In genomic region chr2:120565929-120566328, GRCh38 we compare ENCODE assay signal across 14 cellular contexts.
"Had no signal": no experiment of that assay in that cellular context is flagged by ENCODE, and none has a peak within 500 bp of the region (broad histone marks: within the 10 kb centered on the region; RNA-seq: fewer than 3 reads in every experiment).

No MANE protein-coding gene starts in this region.

- H3K27ac ChIP-seq: pancreas had no signal

- H3K4me3 ChIP-seq: pancreas had no signal

- H3K9me3 ChIP-seq: esophagus muscularis mucosa, pancreas had no signal

- ATAC-seq: activated CD4-positive, alpha-beta T cell treated with anti-CD3 and anti-CD28 coated beads for 36 hours; activated CD8-positive, alpha-beta memory T cell treated with anti-CD3 and anti-CD28 coated beads, Interleukin-2, amount 10 ng/mL, durations not matched to agents 7 days and 5 days; left colon had no signal

- DNase-seq: activated CD4-positive, alpha-beta memory T cell treated with anti-CD3 and anti-CD28 coated beads for 36 hours; activated CD4-positive, alpha-beta T cell treated with anti-CD3 and anti-CD28 coated beads for 36 hours; activated CD8-positive, alpha-beta memory T cell treated with anti-CD3 and anti-CD28 coated beads, Interleukin-2, amount 10 ng/mL, durations not matched to agents 7 days and 5 days; activated naive CD4-positive, alpha-beta T cell treated with anti-CD3 and anti-CD28 coated beads, Interleukin-2, amount 50 U/mL, for 16 hours; activated T-cell treated with anti-CD3 and anti-CD28 coated beads, Interleukin-2, amount 50 U/mL, for 1 hour; central memory CD4-positive, alpha-beta T cell; cortex of kidney; effector CD4-positive, alpha-beta T cell; glutamatergic neuron; left colon; naive B cell; T-helper 2 cell had no signal

- H3K27me3 ChIP-seq: esophagus muscularis mucosa, pancreas had no signal

- H3K36me3 ChIP-seq: esophagus muscularis mucosa, pancreas had no signal
